ENCODE assay signal across 8 cellular contexts in the genomic region with DNA sequence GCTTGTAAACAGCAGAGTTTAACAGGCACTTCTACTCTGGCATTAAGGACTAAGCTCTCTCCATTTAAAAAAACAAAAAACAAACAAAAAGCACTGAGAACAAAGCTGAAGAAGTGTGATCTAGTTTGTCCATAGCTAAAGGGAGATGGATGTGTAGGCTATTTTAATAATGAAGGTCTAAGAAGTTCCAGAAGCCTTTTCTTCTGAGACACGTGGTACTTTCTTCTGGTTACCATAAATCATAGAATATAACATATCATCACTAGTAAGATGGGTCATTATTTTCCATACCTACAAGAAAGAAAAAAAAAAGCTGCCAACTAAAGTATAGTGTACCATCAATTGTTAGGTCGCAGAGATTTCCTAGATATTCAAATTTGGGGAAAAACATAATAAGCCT. TPM values are rescaled to one million over a fixed set of nuclear protein-coding genes. Genes with fewer than 3 reads are reported as not detected.
DNase-seq lines count a peak whose midpoint lies in the region; ATAC-seq and TF ChIP-seq lines count a peak whose summit lies in the region.

No MANE protein-coding gene starts in this region.

- H3K27ac Mint-ChIP-seq in nephron: peak overlapping the region; percentile 95 to 98 (median 96)

- ATAC-seq in GM18508 (IDR thresholded peaks at IDR 0.05; ENCODE audit: insufficient read depth, unreplicated experiment): peak; percentile 31

- no peak for DNase-seq in Jurkat, Clone E6-1 (ENCODE audit: low read depth, low spot score)
- no peak for DNase-seq in astrocyte of the cerebellum (ENCODE audit: low read depth)
- DNase-seq in dedifferentiated amniotic fluid mesenchymal stem cell (ENCODE audit: extremely low spot score): no peak
- no peak for DNase-seq in stimulated activated naive CD4-positive, alpha-beta T cell (lab: John Stamatoyannopoulos, UW)
- DNase-seq in KG1 (lab: John Stamatoyannopoulos, UW): no peak
- no peak for DNase-seq in DMS 273 (lab: John Stamatoyannopoulos, UW; ENCODE audit: unreplicated experiment)

- H3K36me3 Mint-ChIP-seq in nephron (ENCODE audit: low read depth): no peaks in the 10 kb centered on the region

- TF ChIP-seq CTCF in astrocyte of the cerebellum (IDR thresholded peaks at IDR 0.05; ENCODE audit: low read depth, low read length, missing control alignments): no peak
- TF ChIP-seq CTCF in nephron (IDR thresholded peaks at IDR 0.05; ENCODE audit: unreplicated experiment in 3 of 3): no peak

- H3K4me1 Mint-ChIP-seq in nephron: peaks cover 9% of the 10 kb centered on the region

- H3K9me3 Mint-ChIP-seq in nephron: no peaks in the 10 kb centered on the region

- no peaks in the 10 kb centered on the region for H3K27me3 Mint-ChIP-seq in nephron (ENCODE audit: low read depth)

- peak overlapping the region; percentile 77 for H3K4me3 ChIP-seq in Jurkat, Clone E6-1 (ENCODE audit: low read length)
- H3K4me3 ChIP-seq in astrocyte of the cerebellum (ENCODE audit: low read depth, low read length): peak overlapping the region; percentile 69

- peak overlapping the region; percentile 93 to 97 (median 95) for H3K4me3 Mint-ChIP-seq in nephron

- in situ Hi-C loops in astrocyte of the cerebellum (cut with HindIII; ENCODE audit: low sequenced_read_pairs): no loop called here

RNA-seq across cellular contexts. Expression of a gene that starts 0.7 kb away (rescaled TPM):
- polyA plus RNA-seq in Jurkat, Clone E6-1 (2012; ENCODE audit: insufficient read depth, insufficient read length): 80.9 TPM
